9 cellular contexts compared by ENCODE assay signal in the genomic region with DNA sequence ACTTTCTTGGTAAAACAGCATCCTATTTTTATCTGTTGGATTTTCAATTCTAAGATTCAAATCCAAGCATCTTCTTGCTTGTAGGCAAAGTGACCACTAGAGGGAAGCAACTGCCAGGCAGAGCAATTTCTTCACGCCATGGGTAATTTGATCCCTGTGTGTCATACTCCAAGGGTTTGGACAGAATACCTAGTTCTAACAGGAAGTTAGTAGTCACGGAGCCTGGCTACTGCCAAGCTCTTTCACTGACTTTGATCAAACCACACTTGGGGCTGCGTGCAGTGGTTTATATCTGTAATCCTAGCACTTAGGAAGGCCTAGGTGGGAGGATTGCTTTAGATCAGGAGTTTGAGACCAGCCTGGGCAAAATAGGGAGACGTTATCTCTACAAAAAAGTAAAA.
DNase-seq lines count a peak whose midpoint lies in the region; ATAC-seq and TF ChIP-seq lines count a peak whose summit lies in the region.
"Had no signal": no experiment of that assay in that cellular context is flagged by ENCODE, and none has a peak within 500 bp of the region (broad histone marks: within the 10 kb centered on the region; RNA-seq: fewer than 3 reads in every experiment).

No MANE protein-coding gene starts in this region.

- TF ChIP-seq CTCF in foreskin keratinocyte (conservative IDR thresholded peaks at IDR 0.05): peak; percentile 99
- peak in 1 of 3 donors; percentile 26 for TF ChIP-seq CTCF in omental fat pad (IDR thresholded peaks at IDR 0.05)

- H3K27ac ChIP-seq in foreskin keratinocyte: peak overlapping the region; percentile 15

- peaks cover 9% of the 10 kb centered on the region for H3K4me1 ChIP-seq in foreskin keratinocyte

- no peaks in the 10 kb centered on the region for H3K27me3 ChIP-seq in H7 (ENCODE audit: control insufficient read depth, insufficient read depth, low read length)
- no peaks in the 10 kb centered on the region for H3K27me3 ChIP-seq in foreskin keratinocyte

- peak; percentile 99 for ATAC-seq in foreskin keratinocyte
- peak; percentile 90 for ATAC-seq in omental fat pad (ENCODE audit: low FRiP score)
- no peak for ATAC-seq in HG03135 (IDR thresholded peaks at IDR 0.05; ENCODE audit: unreplicated experiment)

- no peak overlapping the region for H3K4me3 ChIP-seq in H7 (ENCODE audit: insufficient read depth, low read depth, low read length)
- H3K4me3 ChIP-seq: skin epidermis had no signal

- DNase-seq in CD1c-positive myeloid dendritic cell (ENCODE audit: extremely low spot score) (peak; percentile 42), H7 (peak; percentile 61), NCI-H2029 treated with DMSO at 0.1 percent for 48 hours (lab: John Stamatoyannopoulos, UW) (peak; percentile 89), SW480 (ENCODE audit: low spot score) (peak; percentile 93), foreskin keratinocyte (peak; percentile 84 to 94), omental fat pad (ENCODE audit: low spot score) (no peak)
- DNase-seq in effector CD4-positive, alpha-beta T cell: no peak

- no peaks in the 10 kb centered on the region for H3K36me3 ChIP-seq in H7 (replicated peaks; ENCODE audit: control insufficient read depth, insufficient read depth, low read length)

Comparison
In these comparisons a context has a peak if more than half of its experiments do, and no peak if none do; other contexts are left out.
1. DNase-seq: peak in CD1c-positive myeloid dendritic cell (single experiment), H7 (single experiment), NCI-H2029 treated with DMSO at 0.1 percent for 48 hours (single experiment), SW480 (single experiment) and foreskin keratinocyte (2 of 2); none in omental fat pad (single experiment) and effector CD4-positive, alpha-beta T cell (single experiment).